ENCODE assay signal across 8 cellular contexts in the genomic region with DNA sequence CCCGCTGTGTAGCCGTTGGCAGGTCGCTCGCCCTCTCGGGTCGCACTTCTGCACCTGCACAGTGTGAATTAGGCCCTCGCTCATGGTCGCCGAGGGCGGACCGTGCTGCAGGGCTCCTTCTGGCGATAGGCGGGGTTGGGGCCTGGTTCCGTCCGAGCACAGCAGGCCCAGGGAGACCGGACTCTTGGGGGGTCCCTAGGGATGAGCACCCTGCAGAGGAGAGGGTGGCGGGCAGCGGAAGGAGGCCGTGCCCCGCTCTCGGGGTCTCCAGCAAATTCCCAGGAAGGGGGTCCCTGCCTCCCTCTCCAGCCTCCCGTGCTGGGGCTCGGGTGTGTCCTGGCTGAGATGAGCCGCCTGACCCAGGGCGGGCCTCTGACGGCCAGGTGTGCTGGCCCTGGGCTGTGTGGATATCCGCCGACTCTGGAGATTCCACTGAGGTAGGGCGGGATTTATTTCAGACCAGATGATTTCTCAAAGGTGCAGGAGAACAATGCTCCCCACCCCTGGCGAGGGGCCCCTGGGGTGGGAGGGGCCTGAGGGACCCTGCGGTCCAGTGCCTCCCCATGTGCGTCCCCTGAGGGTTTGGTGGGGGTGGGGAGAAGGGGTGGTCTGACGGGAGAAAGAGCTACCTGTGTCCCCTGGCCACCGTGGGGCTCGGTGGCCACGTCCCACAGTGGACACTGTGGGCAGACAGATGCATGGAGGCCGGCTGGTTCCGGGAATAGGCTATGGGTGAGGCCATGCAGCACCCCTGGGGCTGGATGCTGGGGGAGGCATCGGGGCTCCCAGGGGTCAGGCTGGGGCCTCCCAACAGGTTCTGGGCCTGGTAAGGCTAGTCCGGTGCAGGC. TPM values are rescaled to one million over a fixed set of nuclear protein-coding genes. Genes with fewer than 3 reads are reported as not detected.
DNase-seq lines count a peak whose midpoint lies in the region; ATAC-seq and TF ChIP-seq lines count a peak whose summit lies in the region.

No MANE protein-coding gene starts in this region.

- peaks cover 40% of the 10 kb centered on the region for H3F3A ChIP-seq in PC-9 (ENCODE audit: insufficient read depth, low read depth)

- peak overlapping the region; percentile 43 to 79 (median 62) for H3K9ac ChIP-seq in skeletal muscle tissue (ENCODE audit: low read depth in 1 of 3, low read length in 3 of 3)

- H3K9me2 ChIP-seq in PC-9 (ENCODE audit: insufficient read depth) = no peaks in the 10 kb centered on the region

- H3K27me3 ChIP-seq in PC-9 (ENCODE audit: insufficient read depth, low read depth) (no peaks in the 10 kb centered on the region), cardiac muscle cell (peaks cover 11% of the 10 kb centered on the region), skeletal muscle tissue (ENCODE audit: control insufficient read depth in 3 of 3, insufficient read depth in 3 of 3, low read length in 3 of 3) (no peaks in the 10 kb centered on the region)

- no peaks in the 10 kb centered on the region for H3K9me3 ChIP-seq in PC-9 (ENCODE audit: insufficient read depth, low read depth)
- no peaks in the 10 kb centered on the region for H3K9me3 ChIP-seq in cardiac muscle cell (ENCODE audit: low read depth)
- H3K9me3 ChIP-seq in skeletal muscle tissue (ENCODE audit: control insufficient read depth in 3 of 3, low read length in 3 of 3) = no peaks in the 10 kb centered on the region

- intact Hi-C loops in PC-9 (cut with micrococcal nuclease; ENCODE audit: unreplicated experiment) = loop anchor here (2.0 kb wide), 1 partner anchor 42 kb away; no protein-coding TSS in a partner anchor

- TF ChIP-seq CTCF in PC-9 (conservative IDR thresholded peaks at IDR 0.05) (no peak), cardiac muscle cell (IDR thresholded peaks at IDR 0.05; ENCODE audit: low read depth, low read length) (no peak)

- H3K4me1 ChIP-seq in PC-9 (replicated peaks; ENCODE audit: insufficient read depth) (0 out of 2 replicates have a peak, but pooled peaks cover 5% of the 10 kb centered on the region), cardiac muscle cell (ENCODE audit: low read depth) (no peaks in the 10 kb centered on the region), skeletal muscle tissue (ENCODE audit: control insufficient read depth in 3 of 3, insufficient read depth in 3 of 3, low read length in 3 of 3) (peaks cover 0 to 17% (median 16%) of the 10 kb centered on the region in 3 donors)

- peak; percentile 9 for ATAC-seq in GM21528 (IDR thresholded peaks at IDR 0.05; ENCODE audit: low FRiP score, unreplicated experiment)

- peak overlapping the region; percentile 56 for H3K4me3 ChIP-seq in PC-9
- no peak overlapping the region for H3K4me3 ChIP-seq in cardiac muscle cell
- peak overlapping the region; percentile 56 to 76 (median 70) for H3K4me3 ChIP-seq in skeletal muscle tissue (ENCODE audit: low read length in 3 of 3)

- H3K27ac ChIP-seq in PC-9 (no peak overlapping the region), cardiac muscle cell (peak overlapping the region; percentile 10), skeletal muscle tissue (ENCODE audit: low read depth, low read length) (no peak overlapping the region)

- POLR2A ChIA-PET in PC-9 (lab: Charles Lee; ENCODE audit: unreplicated experiment) = no interaction called here

- peak overlapping the region; percentile 80 for H3K4me2 ChIP-seq in PC-9

- no peaks in the 10 kb centered on the region for H3K79me2 ChIP-seq in PC-9 (ENCODE audit: low read depth)

- DNase-seq in PC-9 (peak in 1 of 2 experiments; percentile 31), cardiac muscle cell (ENCODE audit: low read depth in 1 of 2, low spot score in 1 of 2) (no peak), NCI-H1092 (lab: John Stamatoyannopoulos, UW) (no peak), NCI-H2081 (lab: John Stamatoyannopoulos, UW) (no peak), NCI-H1417 treated with DMSO at 0.1 percent for 48 hours (lab: John Stamatoyannopoulos, UW) (no peak)
- no peak for DNase-seq in activated CD4-positive, alpha-beta T cell treated with anti-CD3 and anti-CD28 coated beads for 1 hour

- H3K36me3 ChIP-seq in PC-9 (ENCODE audit: low read depth) (no peaks in the 10 kb centered on the region), cardiac muscle cell (no peaks in the 10 kb centered on the region), skeletal muscle tissue (ENCODE audit: control insufficient read depth in 3 of 3, insufficient read depth in 3 of 3, low read length in 3 of 3) (no peaks in the 10 kb centered on the region)

- H4K20me1 ChIP-seq in PC-9 (ENCODE audit: insufficient read depth) = no peaks in the 10 kb centered on the region

- peak overlapping the region; percentile 80 for H2AFZ ChIP-seq in PC-9

- no TSS peak for BruUV-seq in PC-9 (replicated peaks; lab: Mats Ljungman, UMichigan)

- CTCF ChIA-PET in PC-9 (lab: Charles Lee) = no interaction called here

RNA-seq across cellular contexts. Expression of gene FAM53A, which starts 0.9 kb away (rescaled TPM):
- 4.0 and 6.7 TPM in 2 replicates for total RNA-seq in PC-9 (2021)
- total RNA-seq in cardiac muscle cell = 7.1 and 11.8 TPM in 2 replicates
- 7.1 and 11.4 TPM in 2 replicates for polyA plus RNA-seq in cardiac muscle cell
- 0.52 TPM for total RNA-seq in skeletal muscle tissue

RNA-seq across cellular contexts. Expression of gene SLBP, which starts 27.1 kb away (rescaled TPM):
- 61.7 and 63.4 TPM in 2 replicates for total RNA-seq in PC-9 (2021)
- 39.9 and 63.3 TPM in 2 replicates for total RNA-seq in cardiac muscle cell
- 62.0 TPM in 2 replicates for polyA plus RNA-seq in cardiac muscle cell
- 23.5 TPM for total RNA-seq in skeletal muscle tissue

RNA-seq across cellular contexts. Expression of gene TMEM129, which starts 36.1 kb away (rescaled TPM):
- total RNA-seq in PC-9 (2021) = 41.2 and 52.5 TPM in 2 replicates
- 174 and 175 TPM in 2 replicates for total RNA-seq in cardiac muscle cell
- polyA plus RNA-seq in cardiac muscle cell = 124 and 137 TPM in 2 replicates
- total RNA-seq in skeletal muscle tissue = 7.3 TPM

RNA-seq across cellular contexts. Expression of gene TACC3, which starts 36.3 kb away (rescaled TPM):
- total RNA-seq in PC-9 (2021) (134 TPM in 2 replicates), cardiac muscle cell (14.4 and 78.2 TPM in 2 replicates), skeletal muscle tissue (3.7 TPM)
- polyA plus RNA-seq in cardiac muscle cell = 18.1 and 73.1 TPM in 2 replicates
